Comparison of ENCODE assay signal across 8 cellular contexts in the genomic region with DNA sequence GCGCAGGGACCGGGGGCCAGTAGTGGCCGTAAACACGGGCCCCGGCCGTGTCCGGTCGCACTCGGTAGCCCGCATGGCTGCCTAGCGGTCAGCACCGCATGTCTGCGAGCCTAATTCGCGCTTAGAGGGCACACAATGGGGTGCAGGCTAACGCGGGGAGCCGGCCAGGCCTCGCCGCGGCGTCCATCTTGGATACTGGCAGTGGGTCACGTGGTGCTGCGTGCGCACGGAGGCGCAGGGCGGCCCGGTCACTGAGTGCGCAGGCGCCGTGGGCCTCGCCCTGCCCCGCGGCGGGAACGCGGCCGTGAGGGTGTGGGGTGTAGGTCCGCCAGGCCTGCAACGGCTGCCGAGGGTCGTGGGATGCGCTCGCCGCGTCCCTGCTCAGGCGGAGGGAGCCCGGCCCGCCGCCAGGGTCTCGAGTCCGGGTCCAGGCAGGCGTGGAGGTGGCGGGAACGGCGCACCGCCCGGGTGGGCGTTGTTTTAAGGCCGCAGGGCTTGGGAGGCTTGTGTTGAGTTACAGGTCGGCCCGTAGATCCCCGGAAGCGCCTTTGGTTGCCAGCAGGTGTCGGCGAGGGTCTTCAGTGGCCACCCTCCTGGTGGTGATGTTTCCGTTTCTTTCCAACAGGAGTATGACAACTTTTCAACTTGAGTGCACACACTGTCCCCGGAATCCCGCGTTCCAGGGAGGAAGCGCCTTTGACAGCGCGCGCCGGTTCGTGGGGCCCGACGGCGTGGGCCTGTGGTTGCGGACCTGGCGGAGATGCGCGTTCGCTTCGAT. TPM values are rescaled to one million over a fixed set of nuclear protein-coding genes. Genes with fewer than 3 reads are reported as not detected.
A peak's percentile ranks its signal among the peaks of the same experiment; 100 is the strongest.
DNase-seq lines count a peak whose midpoint lies in the region; TF ChIP-seq lines count a peak whose summit lies in the region.

No MANE protein-coding gene starts in this region.

- H3K79me2 ChIP-seq in osteoblast (ENCODE audit: insufficient read depth, low read length), result peaks cover 26% of the 10 kb centered on the region

- peaks cover 6% of the 10 kb centered on the region for H3K9me3 Mint-ChIP-seq in HFFc6
- no peaks in the 10 kb centered on the region for H3K9me3 Mint-ChIP-seq in activated naive CD4-positive, alpha-beta T cell treated with anti-CD3 and anti-CD28 coated beads, Interleukin-2, amount 50 U/mL, for 24 hours

- H3K36me3 ChIP-seq in SJCRH30, result no peaks in the 10 kb centered on the region
- H3K36me3 ChIP-seq in osteoblast (ENCODE audit: insufficient read depth, low read length), result no peaks in the 10 kb centered on the region
- H3K36me3 ChIP-seq in testis (ENCODE audit: low read depth, missing control alignments), result no peaks in the 10 kb centered on the region

- peaks cover 5% of the 10 kb centered on the region for H3K27me3 Mint-ChIP-seq in HFFc6 (ENCODE audit: insufficient read depth)
- H3K27me3 Mint-ChIP-seq in activated naive CD4-positive, alpha-beta T cell treated with anti-CD3 and anti-CD28 coated beads, Interleukin-2, amount 50 U/mL, for 24 hours, result no peaks in the 10 kb centered on the region

- H3K27me3 ChIP-seq in SJCRH30 (no peaks in the 10 kb centered on the region), osteoblast (ENCODE audit: insufficient read depth, low read length) (no peaks in the 10 kb centered on the region), testis (no peaks in the 10 kb centered on the region)

- H3K27ac Mint-ChIP-seq in HFFc6, result peak overlapping the region; percentile 99
- H3K27ac Mint-ChIP-seq in activated naive CD4-positive, alpha-beta T cell treated with anti-CD3 and anti-CD28 coated beads, Interleukin-2, amount 50 U/mL, for 24 hours, result peak overlapping the region; percentile 99

- H3K27ac ChIP-seq in SJCRH30 (peak overlapping the region; percentile 99), osteoblast (ENCODE audit: low read depth, low read length) (peak overlapping the region; percentile 100), testis (peak overlapping the region; percentile 100)

- peaks cover 29% of the 10 kb centered on the region for H3K4me1 Mint-ChIP-seq in HFFc6 (ENCODE audit: low read depth)
- peaks cover 43% of the 10 kb centered on the region for H3K4me1 Mint-ChIP-seq in activated naive CD4-positive, alpha-beta T cell treated with anti-CD3 and anti-CD28 coated beads, Interleukin-2, amount 50 U/mL, for 24 hours

- 0 to 1% methylated on average over 20 to 86 of the region's 86 CpGs for WGBS in testis, 2 donors

- H3K4me1 ChIP-seq in SJCRH30 (no peaks in the 10 kb centered on the region), osteoblast (ENCODE audit: insufficient read depth, low read length) (peaks cover 17% of the 10 kb centered on the region), testis (peaks cover 14% of the 10 kb centered on the region)

- H3K4me3 Mint-ChIP-seq in HFFc6, result peak overlapping the region; percentile 92
- peak overlapping the region; percentile 91 for H3K4me3 Mint-ChIP-seq in activated naive CD4-positive, alpha-beta T cell treated with anti-CD3 and anti-CD28 coated beads, Interleukin-2, amount 50 U/mL, for 24 hours

- intact Hi-C loops in testis (cut with DNase I; ENCODE audit: low total_unique reads), result no loop called here

- peak; percentile 79 for DNase-seq in HFFc6
- DNase-seq in MV-4-11 (lab: John Stamatoyannopoulos, UW), result peak; percentile 90
- DNase-seq in SJCRH30, result peak; percentile 94 to 97
- DNase-seq in glomerular visceral epithelial cell (ENCODE audit: extremely low spot score), result peak; percentile 94
- peak; percentile 100 for DNase-seq in osteoblast (ENCODE audit: insufficient read length, low spot score, missing footprints)
- DNase-seq in testis, result peak; percentile 94

- H4K20me1 ChIP-seq in osteoblast (ENCODE audit: insufficient read depth, low read length), result peaks cover 17% of the 10 kb centered on the region

- H2AFZ ChIP-seq in osteoblast (ENCODE audit: low read length), result peak overlapping the region; percentile 99

- peak overlapping the region; percentile 88 for H3K4me2 ChIP-seq in osteoblast (ENCODE audit: insufficient read depth, low read length)

- H3K9me3 ChIP-seq in SJCRH30 (replicated peaks), result no peaks in the 10 kb centered on the region
- no peaks in the 10 kb centered on the region for H3K9me3 ChIP-seq in osteoblast (ENCODE audit: low read depth, low read length)
- H3K9me3 ChIP-seq in testis, result no peaks in the 10 kb centered on the region

- TF ChIP-seq CTCF in HFFc6 (IDR thresholded peaks at IDR 0.05) (no peak; the same call in 1 of the 2 replicates), osteoblast (IDR thresholded peaks at IDR 0.05; ENCODE audit: extremely low read depth, low read depth, low read length) (no peak), testis (IDR thresholded peaks at IDR 0.05) (peak in 1 of 3 experiments; percentile 30)

- peak; percentile 96 for TF ChIP-seq POLR2A in GM10847 (IDR thresholded peaks at IDR 0.05; ENCODE audit: extremely low read depth, insufficient read length)
- TF ChIP-seq POLR2A in testis (IDR thresholded peaks at IDR 0.05), result peak; percentile 88

- peaks cover 12% of the 10 kb centered on the region for H3K36me3 Mint-ChIP-seq in HFFc6 (ENCODE audit: low read depth)
- H3K36me3 Mint-ChIP-seq in activated naive CD4-positive, alpha-beta T cell treated with anti-CD3 and anti-CD28 coated beads, Interleukin-2, amount 50 U/mL, for 24 hours, result no peaks in the 10 kb centered on the region

- H3K4me3 ChIP-seq in SJCRH30 (peak overlapping the region; percentile 93), osteoblast (ENCODE audit: insufficient read depth, low read length) (peak overlapping the region; percentile 95), testis (peak overlapping the region; percentile 83 to 91)

RNA-seq across cellular contexts. Expression of a gene that starts 0.8 kb away (rescaled TPM):
- 10 to 100 TPM in 3 of 6 experiments, 1 to 10 TPM in 3; 7.4 to 13.0 (median 9.5) TPM for total RNA-seq in HFFc6 (2021; fragmentation: NEBNext Ultra II Directional; extraction: Animal tissue kit (Norgen Biotek cat#: 25700))
- 8.9 and 11.3 TPM in 2 replicates for total RNA-seq in SJCRH30 (2014; rRNA removed; shearing (Covaris generic))
- total RNA-seq in osteoblast (23.3 and 30.8 TPM in 2 replicates), testis (10 to 100 TPM; 58.7 to 67.5 TPM)
- polyA plus RNA-seq in testis (ENCODE audit: insufficient read depth, low read depth, low replicate concordance), result 29.0 TPM

Comparison
In these comparisons a context has a peak if more than half of its experiments do, and no peak if none do; other contexts are left out.
1. Peak in every context shown above with its lines: DNase-seq, H3K4me3 ChIP-seq and H3K27ac ChIP-seq.